In the genomic region with DNA sequence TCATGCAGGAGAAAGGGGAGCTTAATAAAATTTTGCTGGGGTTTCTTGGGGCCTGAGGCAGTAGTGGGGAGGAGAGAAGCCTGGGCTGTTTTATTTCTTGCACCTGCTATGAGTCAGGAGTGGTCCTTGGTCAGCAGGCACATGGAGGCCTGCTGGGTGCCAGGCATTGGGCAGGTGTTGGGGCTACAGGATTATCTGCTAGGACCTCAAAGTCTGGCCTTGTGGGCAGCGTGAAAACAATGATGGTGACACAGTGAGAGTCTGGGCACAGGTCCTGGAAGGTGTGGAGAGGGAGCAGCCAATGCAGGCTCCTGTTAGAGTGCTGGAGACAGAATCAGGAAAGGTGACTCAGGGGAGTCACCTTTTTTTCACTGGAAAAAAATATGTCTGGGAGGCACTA, we compare ENCODE assay signal across 1 cellular context.
TF ChIP-seq lines count a peak whose summit lies in the region.

No MANE protein-coding gene starts in this region.

TF ChIP-seq in HepG2, 621 proteins besides CTCF, POLR2A, EP300 and RAD21:
- TF ChIP-seq, protein P1, sequence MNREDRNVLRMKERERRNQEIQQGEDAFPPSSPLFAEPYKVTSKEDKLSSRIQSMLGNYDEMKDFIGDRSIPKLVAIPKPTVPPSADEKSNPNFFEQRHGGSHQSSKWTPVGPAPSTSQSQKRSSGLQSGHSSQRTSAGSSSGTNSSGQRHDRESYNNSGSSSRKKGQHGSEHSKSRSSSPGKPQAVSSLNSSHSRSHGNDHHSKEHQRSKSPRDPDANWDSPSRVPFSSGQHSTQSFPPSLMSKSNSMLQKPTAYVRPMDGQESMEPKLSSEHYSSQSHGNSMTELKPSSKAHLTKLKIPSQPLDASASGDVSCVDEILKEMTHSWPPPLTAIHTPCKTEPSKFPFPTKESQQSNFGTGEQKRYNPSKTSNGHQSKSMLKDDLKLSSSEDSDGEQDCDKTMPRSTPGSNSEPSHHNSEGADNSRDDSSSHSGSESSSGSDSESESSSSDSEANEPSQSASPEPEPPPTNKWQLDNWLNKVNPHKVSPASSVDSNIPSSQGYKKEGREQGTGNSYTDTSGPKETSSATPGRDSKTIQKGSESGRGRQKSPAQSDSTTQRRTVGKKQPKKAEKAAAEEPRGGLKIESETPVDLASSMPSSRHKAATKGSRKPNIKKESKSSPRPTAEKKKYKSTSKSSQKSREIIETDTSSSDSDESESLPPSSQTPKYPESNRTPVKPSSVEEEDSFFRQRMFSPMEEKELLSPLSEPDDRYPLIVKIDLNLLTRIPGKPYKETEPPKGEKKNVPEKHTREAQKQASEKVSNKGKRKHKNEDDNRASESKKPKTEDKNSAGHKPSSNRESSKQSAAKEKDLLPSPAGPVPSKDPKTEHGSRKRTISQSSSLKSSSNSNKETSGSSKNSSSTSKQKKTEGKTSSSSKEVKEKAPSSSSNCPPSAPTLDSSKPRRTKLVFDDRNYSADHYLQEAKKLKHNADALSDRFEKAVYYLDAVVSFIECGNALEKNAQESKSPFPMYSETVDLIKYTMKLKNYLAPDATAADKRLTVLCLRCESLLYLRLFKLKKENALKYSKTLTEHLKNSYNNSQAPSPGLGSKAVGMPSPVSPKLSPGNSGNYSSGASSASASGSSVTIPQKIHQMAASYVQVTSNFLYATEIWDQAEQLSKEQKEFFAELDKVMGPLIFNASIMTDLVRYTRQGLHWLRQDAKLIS (CRISPR knock-in tag; IDR thresholded peaks at IDR 0.05), result no peak
- TF ChIP-seq, protein P2, sequence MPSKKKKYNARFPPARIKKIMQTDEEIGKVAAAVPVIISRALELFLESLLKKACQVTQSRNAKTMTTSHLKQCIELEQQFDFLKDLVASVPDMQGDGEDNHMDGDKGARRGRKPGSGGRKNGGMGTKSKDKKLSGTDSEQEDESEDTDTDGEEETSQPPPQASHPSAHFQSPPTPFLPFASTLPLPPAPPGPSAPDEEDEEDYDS (CRISPR knock-in tag; IDR thresholded peaks at IDR 0.05), result no peak
- TF ChIP-seq, protein P3, sequence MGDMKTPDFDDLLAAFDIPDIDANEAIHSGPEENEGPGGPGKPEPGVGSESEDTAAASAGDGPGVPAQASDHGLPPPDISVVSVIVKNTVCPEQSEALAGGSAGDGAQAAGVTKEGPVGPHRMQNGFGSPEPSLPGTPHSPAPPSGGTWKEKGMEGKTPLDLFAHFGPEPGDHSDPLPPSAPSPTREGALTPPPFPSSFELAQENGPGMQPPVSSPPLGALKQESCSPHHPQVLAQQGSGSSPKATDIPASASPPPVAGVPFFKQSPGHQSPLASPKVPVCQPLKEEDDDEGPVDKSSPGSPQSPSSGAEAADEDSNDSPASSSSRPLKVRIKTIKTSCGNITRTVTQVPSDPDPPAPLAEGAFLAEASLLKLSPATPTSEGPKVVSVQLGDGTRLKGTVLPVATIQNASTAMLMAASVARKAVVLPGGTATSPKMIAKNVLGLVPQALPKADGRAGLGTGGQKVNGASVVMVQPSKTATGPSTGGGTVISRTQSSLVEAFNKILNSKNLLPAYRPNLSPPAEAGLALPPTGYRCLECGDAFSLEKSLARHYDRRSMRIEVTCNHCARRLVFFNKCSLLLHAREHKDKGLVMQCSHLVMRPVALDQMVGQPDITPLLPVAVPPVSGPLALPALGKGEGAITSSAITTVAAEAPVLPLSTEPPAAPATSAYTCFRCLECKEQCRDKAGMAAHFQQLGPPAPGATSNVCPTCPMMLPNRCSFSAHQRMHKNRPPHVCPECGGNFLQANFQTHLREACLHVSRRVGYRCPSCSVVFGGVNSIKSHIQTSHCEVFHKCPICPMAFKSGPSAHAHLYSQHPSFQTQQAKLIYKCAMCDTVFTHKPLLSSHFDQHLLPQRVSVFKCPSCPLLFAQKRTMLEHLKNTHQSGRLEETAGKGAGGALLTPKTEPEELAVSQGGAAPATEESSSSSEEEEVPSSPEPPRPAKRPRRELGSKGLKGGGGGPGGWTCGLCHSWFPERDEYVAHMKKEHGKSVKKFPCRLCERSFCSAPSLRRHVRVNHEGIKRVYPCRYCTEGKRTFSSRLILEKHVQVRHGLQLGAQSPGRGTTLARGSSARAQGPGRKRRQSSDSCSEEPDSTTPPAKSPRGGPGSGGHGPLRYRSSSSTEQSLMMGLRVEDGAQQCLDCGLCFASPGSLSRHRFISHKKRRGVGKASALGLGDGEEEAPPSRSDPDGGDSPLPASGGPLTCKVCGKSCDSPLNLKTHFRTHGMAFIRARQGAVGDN (CRISPR knock-in tag; IDR thresholded peaks at IDR 0.05), result no peak
- TF ChIP-seq JDP2 (CRISPR knock-in tag; IDR thresholded peaks at IDR 0.05; ENCODE audit: borderline replicate concordance), result no peak
- TF ChIP-seq NCOA1 (CRISPR knock-in tag; IDR thresholded peaks at IDR 0.05), result no peak
